1 cellular context compared by ENCODE assay signal in the genomic region with DNA sequence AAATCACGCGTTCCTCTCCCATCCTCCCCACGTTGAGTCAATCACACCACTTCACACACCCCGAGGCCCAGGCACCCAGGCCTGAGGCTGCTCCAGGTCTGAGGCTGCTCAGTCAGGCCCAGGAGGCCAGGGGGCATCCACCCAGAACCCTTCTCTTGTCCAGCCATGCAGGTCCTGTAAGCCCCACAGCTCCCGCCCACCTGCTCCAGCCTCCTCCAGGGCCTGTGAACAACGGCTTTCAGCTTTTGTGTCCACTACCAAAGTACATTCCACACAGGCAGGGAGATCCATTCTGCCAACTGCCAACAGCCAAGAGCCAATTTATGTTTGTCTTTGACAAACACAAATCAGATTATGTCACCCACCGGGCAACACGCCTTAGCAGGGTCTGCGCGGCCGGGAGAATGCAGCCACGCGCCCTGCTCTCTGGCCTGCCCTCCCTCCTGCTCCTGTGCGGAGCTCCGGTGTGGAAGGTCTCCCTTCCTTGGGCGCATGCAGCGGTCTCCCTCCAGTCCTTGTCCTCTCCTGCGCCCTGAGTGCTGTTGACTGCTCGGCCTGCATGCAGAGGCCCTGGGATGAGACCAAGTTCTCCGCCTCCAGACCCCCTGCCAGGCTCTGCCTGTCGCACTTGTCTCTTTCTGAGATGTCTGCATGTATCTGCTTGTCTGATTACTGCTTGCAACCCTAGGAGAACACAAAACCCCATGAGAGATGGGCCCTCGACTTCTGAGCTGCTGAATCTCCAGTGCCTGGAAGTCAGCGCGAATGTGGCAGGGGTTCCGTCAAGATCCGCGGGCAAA.
TF ChIP-seq lines count a peak whose summit lies in the region.

No MANE protein-coding gene starts in this region.

TF ChIP-seq in GM12878, 131 proteins besides CTCF, POLR2A, EP300 and RAD21 (continued from another document):
- TF ChIP-seq CBX5 (IDR thresholded peaks at IDR 0.05; ENCODE audit: low read depth) (no peak), LARP7 (IDR thresholded peaks at IDR 0.05) (no peak), BHLHE40 (IDR thresholded peaks at IDR 0.05; ENCODE audit: borderline replicate concordance in 1 of 2, low read depth in 2 of 2, low read length in 1 of 2) (no peak), FOXK2 (IDR thresholded peaks at IDR 0.05) (no peak), IKZF2 (IDR thresholded peaks at IDR 0.05) (no peak)
- TF ChIP-seq, protein P1, sequence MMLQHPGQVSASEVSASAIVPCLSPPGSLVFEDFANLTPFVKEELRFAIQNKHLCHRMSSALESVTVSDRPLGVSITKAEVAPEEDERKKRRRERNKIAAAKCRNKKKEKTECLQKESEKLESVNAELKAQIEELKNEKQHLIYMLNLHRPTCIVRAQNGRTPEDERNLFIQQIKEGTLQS (IDR thresholded peaks at IDR 0.05; ENCODE audit: borderline replicate concordance, extremely low read depth, low read depth, low read length), result no peak
